In the genomic region with DNA sequence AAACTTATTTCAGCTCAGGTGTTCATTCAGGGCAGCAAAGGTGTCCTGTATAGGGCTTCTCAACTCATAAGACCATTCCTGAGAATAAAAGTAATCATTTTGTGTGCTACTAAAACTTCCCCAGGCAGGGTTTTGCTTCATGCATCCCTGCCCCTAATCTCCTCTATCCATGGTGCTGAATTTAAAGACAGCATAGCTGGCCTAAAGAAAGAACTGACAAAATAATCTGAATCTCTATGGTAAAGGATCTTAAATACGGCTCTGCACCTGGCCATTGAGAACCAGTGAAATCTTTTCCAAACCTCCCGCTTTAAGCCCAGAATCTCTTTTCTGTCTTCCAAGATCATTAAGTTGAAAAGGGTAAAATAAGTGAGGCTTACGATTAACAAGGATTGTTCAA, we compare ENCODE assay signal across 14 cellular contexts.
DNase-seq lines count a peak whose midpoint lies in the region; ATAC-seq, FAIRE-seq and TF ChIP-seq lines count a peak whose summit lies in the region.
"Had no signal": no experiment of that assay in that cellular context is flagged by ENCODE, and none has a peak within 500 bp of the region (broad histone marks: within the 10 kb centered on the region; RNA-seq: fewer than 3 reads in every experiment).

No MANE protein-coding gene starts in this region.

- H3F3A ChIP-seq in MM.1S (ENCODE audit: insufficient read depth, low read length) = no peaks in the 10 kb centered on the region

- H3K79me2 ChIP-seq in MM.1S (ENCODE audit: low read length) = no peaks in the 10 kb centered on the region
- H3K79me2 ChIP-seq in K562 (ENCODE audit: control insufficient read depth, insufficient read depth, low read length) = no peaks in the 10 kb centered on the region

- no peak for ATAC-seq in K562
- ATAC-seq in HG03442 (IDR thresholded peaks at IDR 0.05; ENCODE audit: unreplicated experiment) = no peak
- ATAC-seq: natural killer cell treated with Interleukin-12 subunit alpha and Interleukin-12 subunit beta and Interleukin-15 and Interleukin-18, amount 100 ng/mL, for 72 hours; Panc1 had no signal

- H3K36me3 ChIP-seq in MM.1S (replicated peaks; ENCODE audit: insufficient read depth, low read length) (no peaks in the 10 kb centered on the region), K562 (ENCODE audit: control insufficient read depth, insufficient read depth, low read length) (no peaks in the 10 kb centered on the region)

- H3K9me1 ChIP-seq in K562 (ENCODE audit: control insufficient read depth, insufficient read depth, low read length) = no peaks in the 10 kb centered on the region

- H3K27ac ChIP-seq in MM.1S (ENCODE audit: low read length) (no peak overlapping the region), K562 (ENCODE audit: extremely low read depth, low read depth, low read length) (no peak overlapping the region), coronary artery (no peak overlapping the region)

- DNase-seq in GM13976 (ENCODE audit: low spot score) (peak; percentile 12), MM.1S (peak; percentile 17), K562 (ENCODE audit: extremely low read depth in 1 of 4, low spot score in 3 of 4) (no peak), lung microvascular endothelial cell (ENCODE audit: low read depth in 2 of 2) (peak; percentile 2 to 13), AG08395 (ENCODE audit: low spot score) (no peak), coronary artery (ENCODE audit: low spot score) (no peak)
- no peak for DNase-seq in activated naive CD4-positive, alpha-beta T cell treated with Interleukin-2 at 50 U/mL for 16 hours
- DNase-seq: activated T-cell treated with anti-CD3 and anti-CD28 coated beads, Interleukin-2, amount 50 U/mL, for 24 hours; CD8-positive, alpha-beta memory T cell; NCI-H187; stimulated activated CD4-positive, alpha-beta T cell treated with anti-CD3 and anti-CD28 coated beads, Interleukin-12 subunit alpha, Interleukin-12 subunit beta, amount 100 ng/mL, for 4 hours had no signal

- H3K4me1 ChIP-seq in MM.1S (ENCODE audit: low read length) (no peaks in the 10 kb centered on the region), K562 (replicated peaks in 1 of 2; ENCODE audit: control insufficient read depth in 2 of 2, insufficient read depth in 2 of 2, low read length in 2 of 2) (no peaks in the 10 kb centered on the region)

- H3K9ac ChIP-seq in MM.1S (ENCODE audit: low read length) = no peak overlapping the region
- no peak overlapping the region for H3K9ac ChIP-seq in K562 (ENCODE audit: insufficient read depth in 1 of 2, low read depth in 2 of 2, low read length in 2 of 2)

- H3K4me3 ChIP-seq in MM.1S (ENCODE audit: low read length) = no peak overlapping the region
- no peak overlapping the region for H3K4me3 ChIP-seq in K562
- no peak overlapping the region for H3K4me3 ChIP-seq in coronary artery

- TF ChIP-seq CTCF in GM13976 (IDR thresholded peaks at IDR 0.05; ENCODE audit: borderline replicate concordance, control extremely low read depth, extremely low read depth, insufficient read depth, missing control alignments) (no peak), MM.1S (IDR thresholded peaks at IDR 0.05; ENCODE audit: low read length) (no peak), K562 (IDR thresholded peaks at IDR 0.05 in 2 of 3, conservative IDR thresholded peaks at IDR 0.05 in 1 of 3; ENCODE audit: insufficient read depth in 2 of 3, low read depth in 1 of 3, low read length in 3 of 3) (no peak), coronary artery (IDR thresholded peaks at IDR 0.05) (no peak)

- intact Hi-C loops in K562 (cut with micrococcal nuclease) = no loop called here

- H3K4me2 ChIP-seq in MM.1S (ENCODE audit: low read depth, low read length) (no peak overlapping the region), K562 (ENCODE audit: insufficient read depth, low read length) (no peak overlapping the region)

- H3K9me3 ChIP-seq in MM.1S (replicated peaks; ENCODE audit: insufficient read depth, low read length) (no peaks in the 10 kb centered on the region), K562 (replicated peaks; ENCODE audit: control insufficient read depth, insufficient read depth, low read depth, low read length) (no peaks in the 10 kb centered on the region)

- TF ChIP-seq EP300 in K562 (IDR thresholded peaks at IDR 0.05; ENCODE audit: low read length) = no peak

- CTCF ChIA-PET in K562 (lab: Yijun Ruan, JAX; ENCODE audit: low intra/inter-chr PET ratio) = no interaction called here

- no peak for FAIRE-seq in K562 (lab: Jason Lieb, UNC)

- no peaks in the 10 kb centered on the region for H4K20me1 ChIP-seq in MM.1S (ENCODE audit: insufficient read depth, low read length)
- H4K20me1 ChIP-seq in K562 (replicated peaks; ENCODE audit: control insufficient read depth, insufficient read depth, low read length) = no peaks in the 10 kb centered on the region

- no peaks in the 10 kb centered on the region for H3K27me3 ChIP-seq in MM.1S (replicated peaks; ENCODE audit: insufficient read depth, low read length)
- H3K27me3 ChIP-seq in K562 (ENCODE audit: control insufficient read depth in 2 of 2, insufficient read depth in 2 of 2, low read length in 2 of 2) = no peaks in the 10 kb centered on the region

- TF ChIP-seq POLR2A in K562 (conservative IDR thresholded peaks at IDR 0.05) = no peak

- WGBS in K562 (ENCODE audit: insufficient coverage, low coverage, missing lambda C conversion rate) = 4% methylated on average over 3 of the region's 3 CpGs

- no peak for TF ChIP-seq RAD21 in K562 (CRISPR knock-in tag; conservative IDR thresholded peaks at IDR 0.05 in 1 of 2, IDR thresholded peaks at IDR 0.05 in 1 of 2)

- in situ Hi-C loops in GM13976 (cut with MboI; ENCODE audit: low sequenced_read_pairs, unreplicated experiment) (no loop called here), K562 (cut with MboI) (no loop called here)

- POLR2A ChIA-PET in K562 (lab: Yijun Ruan, JAX) = no interaction called here

- H2AFZ ChIP-seq in MM.1S (ENCODE audit: low read length) (no peak overlapping the region), K562 (ENCODE audit: low read depth, low read length) (no peak overlapping the region)

- no peaks in the 10 kb centered on the region for H3K9me2 ChIP-seq in MM.1S (replicated peaks; ENCODE audit: insufficient read depth, low read length)

- BruUV-seq in K562 (replicated peaks; lab: Mats Ljungman, UMichigan) = no TSS peak

TF ChIP-seq in K562, 482 proteins besides CTCF, POLR2A, EP300 and RAD21 (continues in another document):
- TF ChIP-seq EHMT2 (IDR thresholded peaks at IDR 0.05) (peak; percentile 62; the same call in 1 of the 2 replicates), RFX1 (IDR thresholded peaks at IDR 0.05) (no peak), RBM34 (IDR thresholded peaks at IDR 0.05; ENCODE audit: borderline replicate concordance, insufficient read depth, low read length) (no peak), MIER1 (IDR thresholded peaks at IDR 0.05; ENCODE audit: low read depth) (peak; percentile 46; the same call in 1 of the 2 replicates), HLTF (IDR thresholded peaks at IDR 0.05) (no peak), ZNF133 (CRISPR knock-in tag; IDR thresholded peaks at IDR 0.05) (no peak), ZNF583 (CRISPR knock-in tag; IDR thresholded peaks at IDR 0.05) (no peak)
- TF ChIP-seq, protein P1, sequence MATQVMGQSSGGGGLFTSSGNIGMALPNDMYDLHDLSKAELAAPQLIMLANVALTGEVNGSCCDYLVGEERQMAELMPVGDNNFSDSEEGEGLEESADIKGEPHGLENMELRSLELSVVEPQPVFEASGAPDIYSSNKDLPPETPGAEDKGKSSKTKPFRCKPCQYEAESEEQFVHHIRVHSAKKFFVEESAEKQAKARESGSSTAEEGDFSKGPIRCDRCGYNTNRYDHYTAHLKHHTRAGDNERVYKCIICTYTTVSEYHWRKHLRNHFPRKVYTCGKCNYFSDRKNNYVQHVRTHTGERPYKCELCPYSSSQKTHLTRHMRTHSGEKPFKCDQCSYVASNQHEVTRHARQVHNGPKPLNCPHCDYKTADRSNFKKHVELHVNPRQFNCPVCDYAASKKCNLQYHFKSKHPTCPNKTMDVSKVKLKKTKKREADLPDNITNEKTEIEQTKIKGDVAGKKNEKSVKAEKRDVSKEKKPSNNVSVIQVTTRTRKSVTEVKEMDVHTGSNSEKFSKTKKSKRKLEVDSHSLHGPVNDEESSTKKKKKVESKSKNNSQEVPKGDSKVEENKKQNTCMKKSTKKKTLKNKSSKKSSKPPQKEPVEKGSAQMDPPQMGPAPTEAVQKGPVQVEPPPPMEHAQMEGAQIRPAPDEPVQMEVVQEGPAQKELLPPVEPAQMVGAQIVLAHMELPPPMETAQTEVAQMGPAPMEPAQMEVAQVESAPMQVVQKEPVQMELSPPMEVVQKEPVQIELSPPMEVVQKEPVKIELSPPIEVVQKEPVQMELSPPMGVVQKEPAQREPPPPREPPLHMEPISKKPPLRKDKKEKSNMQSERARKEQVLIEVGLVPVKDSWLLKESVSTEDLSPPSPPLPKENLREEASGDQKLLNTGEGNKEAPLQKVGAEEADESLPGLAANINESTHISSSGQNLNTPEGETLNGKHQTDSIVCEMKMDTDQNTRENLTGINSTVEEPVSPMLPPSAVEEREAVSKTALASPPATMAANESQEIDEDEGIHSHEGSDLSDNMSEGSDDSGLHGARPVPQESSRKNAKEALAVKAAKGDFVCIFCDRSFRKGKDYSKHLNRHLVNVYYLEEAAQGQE (CRISPR knock-in tag; IDR thresholded peaks at IDR 0.05; ENCODE audit: low read depth) = peak; percentile 74; the same call in 1 of the 2 replicates

Comparison
In these comparisons a context has a peak if more than half of its experiments do, and no peak if none do; other contexts are left out.
1. DNase-seq: peak in GM13976 (single experiment), MM.1S (single experiment) and lung microvascular endothelial cell (2 of 2); none in K562 (0 of 4), AG08395 (single experiment), activated naive CD4-positive, alpha-beta T cell treated with Interleukin-2 at 50 U/mL for 16 hours (single experiment) and coronary artery (single experiment).